In genomic region chr4:56315543-56315942, GRCh38 we compare ENCODE assay signal across 37 cellular contexts.
"Had no signal": no experiment of that assay in that cellular context is flagged by ENCODE, and none has a peak within 500 bp of the region (broad histone marks: within the 10 kb centered on the region; RNA-seq: fewer than 3 reads in every experiment).

No MANE protein-coding gene starts in this region.

- H3K27me3 Mint-ChIP-seq: activated B cell treated with CpG ODN at 0.5 μM for 24 hours; activated CD4-positive, alpha-beta memory T cell treated with anti-CD3 and anti-CD28 coated beads for 36 hours; activated CD4-positive, alpha-beta T cell treated with anti-CD3 and anti-CD28 coated beads, Interleukin-2, amount 10 ng/mL, durations not matched to agents 24 days and 14 days; activated CD8-positive, alpha-beta T cell treated with anti-CD3 and anti-CD28 coated beads for 36 hours; activated naive CD8-positive, alpha-beta T cell treated with anti-CD3 and anti-CD28 coated beads, Interleukin-2, amount 50 U/mL, for 24 hours; brain had no signal

- H3K4me1 Mint-ChIP-seq: activated B cell treated with CpG ODN at 0.5 μM for 24 hours; activated CD4-positive, alpha-beta T cell treated with anti-CD3 and anti-CD28 coated beads, Interleukin-2, amount 10 ng/mL, durations not matched to agents 24 days and 14 days; activated naive CD8-positive, alpha-beta T cell treated with anti-CD3 and anti-CD28 coated beads, Interleukin-2, amount 10 ng/mL, durations not matched to agents 7 days and 5 days; activated naive CD8-positive, alpha-beta T cell treated with anti-CD3 and anti-CD28 coated beads, Interleukin-2, amount 50 U/mL, for 24 hours; activated T-helper 17 cell treated with anti-CD3 and anti-CD28 coated beads, Interleukin-2, amount 50 U/mL, for 72 hours; central memory CD8-positive, alpha-beta T cell had no signal

- H3K27ac ChIP-seq: ascending aorta, cardiac muscle cell, VCaP had no signal

- H3K4me1 ChIP-seq: ascending aorta had no signal

- H3K4me3 ChIP-seq: ascending aorta, cardiac muscle cell had no signal

- H3K27me3 ChIP-seq: ascending aorta, cardiac muscle cell had no signal

- H3K36me3 ChIP-seq: ascending aorta, cardiac muscle cell had no signal

- H3K9me3 Mint-ChIP-seq: activated B cell treated with CpG ODN at 0.5 μM for 24 hours; activated CD4-positive, alpha-beta memory T cell treated with anti-CD3 and anti-CD28 coated beads for 36 hours; activated CD4-positive, alpha-beta T cell treated with anti-CD3 and anti-CD28 coated beads, Interleukin-2, amount 10 ng/mL, durations not matched to agents 24 days and 14 days; activated CD8-positive, alpha-beta T cell treated with anti-CD3 and anti-CD28 coated beads for 36 hours; activated naive CD4-positive, alpha-beta T cell treated with anti-CD3 and anti-CD28 coated beads for 36 hours; activated naive CD4-positive, alpha-beta T cell treated with anti-CD3 and anti-CD28 coated beads, Interleukin-2, amount 50 U/mL, for 72 hours; activated naive CD8-positive, alpha-beta T cell treated with anti-CD3 and anti-CD28 coated beads, Interleukin-2, amount 10 ng/mL, durations not matched to agents 7 days and 5 days; activated naive CD8-positive, alpha-beta T cell treated with anti-CD3 and anti-CD28 coated beads, Interleukin-2, amount 50 U/mL, for 24 hours; activated T-cell treated with anti-CD3 and anti-CD28 coated beads, Interleukin-2, amount 50 U/mL, for 4 hours; activated T-helper 1 cell treated with anti-CD3 and anti-CD28 coated beads, Interleukin-12 subunit alpha, Interleukin-12 subunit beta, Interleukin-2, Interleukin-4 antibody, amounts not matched to agents 30 ng/mL and 10 ng/mL and 1 ng/mL, durations not matched to agents 14 hours and 24 hours and 36 hours; activated T-helper 17 cell treated with anti-CD3 and anti-CD28 coated beads, Interleukin-2, amount 50 U/mL, for 72 hours; central memory CD8-positive, alpha-beta T cell; T-helper 1 cell treated with Interleukin-12 subunit alpha and Interleukin-12 subunit beta and Interleukin-4 antibody, amounts not matched to agents 30 μg/mL and 1 μg/mL, for 36 hours; T-helper 2 cell treated with Interferon-gamma antibody and Interleukin-4, amounts not matched to agents 5 μg/mL and 100 μg/mL, for 36 hours had no signal

- H3K36me3 Mint-ChIP-seq: activated CD4-positive, alpha-beta memory T cell treated with anti-CD3 and anti-CD28 coated beads for 36 hours; activated naive CD4-positive, alpha-beta T cell treated with anti-CD3 and anti-CD28 coated beads, Interleukin-2, amount 50 U/mL, for 72 hours; activated naive CD8-positive, alpha-beta T cell treated with anti-CD3 and anti-CD28 coated beads, Interleukin-2, amount 10 ng/mL, durations not matched to agents 7 days and 5 days had no signal

- H3K4me3 Mint-ChIP-seq: activated B cell treated with CpG ODN at 0.5 μM for 24 hours; activated CD4-positive, alpha-beta memory T cell treated with anti-CD3 and anti-CD28 coated beads for 36 hours; activated CD4-positive, alpha-beta T cell treated with anti-CD3 and anti-CD28 coated beads, Interleukin-2, amount 10 ng/mL, durations not matched to agents 24 days and 14 days; activated CD8-positive, alpha-beta T cell treated with anti-CD3 and anti-CD28 coated beads for 36 hours; activated naive CD4-positive, alpha-beta T cell treated with anti-CD3 and anti-CD28 coated beads for 36 hours; activated naive CD8-positive, alpha-beta T cell treated with anti-CD3 and anti-CD28 coated beads, Interleukin-2, amount 10 ng/mL, durations not matched to agents 7 days and 5 days; activated naive CD8-positive, alpha-beta T cell treated with anti-CD3 and anti-CD28 coated beads, Interleukin-2, amount 50 U/mL, for 24 hours; activated T-cell treated with anti-CD3 and anti-CD28 coated beads, Interleukin-2, amount 50 U/mL, for 4 hours; activated T-cell treated with anti-CD3 and anti-CD28 coated beads, Interleukin-2, amount 50 U/mL, for 72 hours; activated T-helper 1 cell treated with anti-CD3 and anti-CD28 coated beads, Interleukin-12 subunit alpha, Interleukin-12 subunit beta, Interleukin-2, Interleukin-4 antibody, amounts not matched to agents 30 ng/mL and 10 ng/mL and 1 ng/mL, durations not matched to agents 14 hours and 24 hours and 36 hours; activated T-helper 17 cell treated with anti-CD3 and anti-CD28 coated beads, Interleukin-2, amount 50 U/mL, for 72 hours; brain; central memory CD8-positive, alpha-beta T cell; T-helper 1 cell treated with Interleukin-12 subunit alpha and Interleukin-12 subunit beta and Interleukin-4 antibody, amounts not matched to agents 30 μg/mL and 1 μg/mL, for 36 hours; T-helper 2 cell treated with Interferon-gamma antibody and Interleukin-4, amounts not matched to agents 5 μg/mL and 100 μg/mL, for 36 hours had no signal

- H3K27ac Mint-ChIP-seq: activated B cell treated with CpG ODN at 0.5 μM for 24 hours; activated CD4-positive, alpha-beta memory T cell treated with anti-CD3 and anti-CD28 coated beads for 36 hours; activated CD4-positive, alpha-beta T cell treated with anti-CD3 and anti-CD28 coated beads, Interleukin-2, amount 10 ng/mL, durations not matched to agents 24 days and 14 days; activated CD8-positive, alpha-beta T cell treated with anti-CD3 and anti-CD28 coated beads for 36 hours; activated naive CD4-positive, alpha-beta T cell treated with anti-CD3 and anti-CD28 coated beads for 36 hours; activated naive CD4-positive, alpha-beta T cell treated with anti-CD3 and anti-CD28 coated beads, Interleukin-2, amount 50 U/mL, for 72 hours; activated naive CD8-positive, alpha-beta T cell treated with anti-CD3 and anti-CD28 coated beads, Interleukin-2, amount 10 ng/mL, durations not matched to agents 7 days and 5 days; activated naive CD8-positive, alpha-beta T cell treated with anti-CD3 and anti-CD28 coated beads, Interleukin-2, amount 50 U/mL, for 24 hours; activated T-cell treated with anti-CD3 and anti-CD28 coated beads, Interleukin-2, amount 50 U/mL, for 72 hours; activated T-helper 1 cell treated with anti-CD3 and anti-CD28 coated beads, Interleukin-12 subunit alpha, Interleukin-12 subunit beta, Interleukin-2, Interleukin-4 antibody, amounts not matched to agents 30 ng/mL and 10 ng/mL and 1 ng/mL, durations not matched to agents 14 hours and 24 hours and 36 hours; activated T-helper 17 cell treated with anti-CD3 and anti-CD28 coated beads, Interleukin-2, amount 50 U/mL, for 72 hours; T-helper 1 cell treated with Interleukin-12 subunit alpha and Interleukin-12 subunit beta and Interleukin-4 antibody, amounts not matched to agents 30 μg/mL and 1 μg/mL, for 36 hours; T-helper 2 cell treated with Interferon-gamma antibody and Interleukin-4, amounts not matched to agents 5 μg/mL and 100 μg/mL, for 36 hours had no signal

- H3K9me3 ChIP-seq: ascending aorta had no signal

- DNase-seq: activated B cell treated with CpG ODN at 0.5 μM for 24 hours; activated CD4-positive, alpha-beta memory T cell treated with anti-CD3 and anti-CD28 coated beads for 36 hours; activated CD4-positive, alpha-beta T cell treated with anti-CD3 and anti-CD28 coated beads for 4 hours; activated CD4-positive, alpha-beta T cell treated with anti-CD3 and anti-CD28 coated beads, Interleukin-2, amount 50 U/mL, for 1 hour; activated CD4-positive, alpha-beta T cell treated with anti-CD3 and anti-CD28 coated beads, Interleukin-2, amount 50 U/mL, for 4 hours; activated CD4-positive, CD25-positive, alpha-beta regulatory T cell treated with anti-CD3 and anti-CD28 coated beads, Interleukin-2, amount 50 U/mL, for 72 hours; activated CD8-positive, alpha-beta memory T cell treated with anti-CD3 and anti-CD28 coated beads, Interleukin-2, amount 50 U/mL, for 4 hours; activated CD8-positive, alpha-beta T cell treated with anti-CD3 and anti-CD28 coated beads for 36 hours; activated effector memory CD4-positive, alpha-beta T cell treated with anti-CD3 and anti-CD28 coated beads, Interleukin-2, amount 50 U/mL, for 16 hours; activated gamma-delta T cell treated with Interleukin-2 at 50 U/mL for 16 hours; activated naive CD4-positive, alpha-beta T cell; activated naive CD4-positive, alpha-beta T cell treated with anti-CD3 and anti-CD28 coated beads for 36 hours; activated naive CD4-positive, alpha-beta T cell treated with anti-CD3 and anti-CD28 coated beads, Interleukin-2, amount 50 U/mL, for 16 hours; activated naive CD8-positive, alpha-beta T cell treated with anti-CD3 and anti-CD28 coated beads, Interleukin-2, amount 10 ng/mL, durations not matched to agents 7 days and 5 days; activated naive CD8-positive, alpha-beta T cell treated with anti-CD3 and anti-CD28 coated beads, Interleukin-2, amount 50 U/mL, for 24 hours; activated T-cell treated with anti-CD3 and anti-CD28 coated beads for 4 hours; activated T-cell treated with anti-CD3 and anti-CD28 coated beads, Interleukin-2, amount 50 U/mL, for 1 hour; activated T-cell treated with anti-CD3 and anti-CD28 coated beads, Interleukin-2, amount 50 U/mL, for 4 hours; activated T-cell treated with anti-CD3 and anti-CD28 coated beads, Interleukin-2, amount 50 U/mL, for 72 hours; amygdala; anterior cingulate cortex; caudate nucleus; cerebellar nuclear complex; T-helper 1 cell; T-helper 2 cell; T-helper 9 cell had no signal
